ENCODE assay signal across 27 cellular contexts in the genomic region with DNA sequence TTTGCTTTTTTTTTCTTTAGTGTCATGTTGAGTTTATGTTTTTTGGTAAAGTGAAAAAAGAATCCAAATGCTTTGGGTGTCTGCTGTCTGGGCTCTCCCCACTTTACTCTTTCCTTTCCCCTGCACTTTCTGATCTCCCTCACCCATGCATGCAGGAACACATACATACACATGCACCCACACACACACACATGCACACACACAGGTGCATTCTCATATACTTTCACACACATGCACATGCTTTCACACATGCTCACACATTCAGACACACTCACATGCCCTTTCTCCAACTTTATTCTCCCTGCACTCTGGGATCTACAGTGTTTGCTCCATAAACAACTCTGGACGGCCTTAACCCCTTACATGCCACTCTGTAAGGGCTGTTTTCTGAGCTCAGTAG. TPM values are rescaled to one million over a fixed set of nuclear protein-coding genes. Genes with fewer than 3 reads are reported as not detected.
"Had no signal": no experiment of that assay in that cellular context is flagged by ENCODE, and none has a peak within 500 bp of the region (broad histone marks: within the 10 kb centered on the region; RNA-seq: fewer than 3 reads in every experiment).

No MANE protein-coding gene starts in this region.

- ATAC-seq: activated CD4-positive, CD25-positive, alpha-beta regulatory T cell treated with anti-CD3 and anti-CD28 coated beads, Interleukin-2, amount 50 U/mL, for 24 hours; activated CD8-positive, alpha-beta T cell treated with anti-CD3 and anti-CD28 coated beads for 36 hours; activated T-cell treated with anti-CD3 and anti-CD28 coated beads, Interleukin-2, amount 50 U/mL, for 4 hours; activated T-helper 17 cell treated with anti-CD3 and anti-CD28 coated beads, Interleukin-2, amount 50 U/mL, for 72 hours; esophagus mucosa; gastroesophageal sphincter; T-helper 17 cell had no signal

- DNase-seq: activated B cell treated with CpG ODN at 0.5 μM for 24 hours; activated CD4-positive, alpha-beta T cell treated with anti-CD3 and anti-CD28 coated beads for 48 hours; activated CD4-positive, alpha-beta T cell treated with anti-CD3 and anti-CD28 coated beads, Interleukin-2, amount 50 U/mL, for 1 hour; activated CD4-positive, alpha-beta T cell treated with anti-CD3 and anti-CD28 coated beads, Interleukin-2, amount 50 U/mL, for 48 hours; activated CD8-positive, alpha-beta memory T cell treated with anti-CD3 and anti-CD28 coated beads for 24 hours; activated CD8-positive, alpha-beta T cell treated with anti-CD3 and anti-CD28 coated beads for 36 hours; activated effector memory CD4-positive, alpha-beta T cell treated with Interleukin-2 at 50 U/mL for 16 hours; activated gamma-delta T cell treated with Interleukin-2 at 50 U/mL for 16 hours; activated naive CD4-positive, alpha-beta T cell treated with anti-CD3 and anti-CD28 coated beads, Interleukin-2, amount 50 U/mL, for 16 hours; activated naive CD4-positive, alpha-beta T cell treated with Interleukin-2 at 50 U/mL for 16 hours; activated T-cell treated with anti-CD3 and anti-CD28 coated beads, Interleukin-2, amount 50 U/mL, for 4 hours; amniotic stem cell; anterior cingulate cortex; brain microvascular endothelial cell; dorsolateral prefrontal cortex; effector memory CD4-positive, alpha-beta T cell; endodermal cell; T-helper 1 cell; T-helper 17 cell; T1000; WERI-Rb-1 had no signal

- H3K27me3 ChIP-seq: brain microvascular endothelial cell, dorsolateral prefrontal cortex had no signal

- H3K27ac ChIP-seq: brain microvascular endothelial cell, coronary artery, dorsolateral prefrontal cortex, gastroesophageal sphincter, WERI-Rb-1 had no signal

- H3K4me3 ChIP-seq: coronary artery, dorsolateral prefrontal cortex, gastroesophageal sphincter had no signal

- H3K36me3 ChIP-seq: brain microvascular endothelial cell, gastroesophageal sphincter, WERI-Rb-1 had no signal

- H3K9me3 ChIP-seq: gastroesophageal sphincter had no signal

RNA-seq across cellular contexts. Expression of gene CFAP161, which starts 46.4 kb away (rescaled TPM):
- total RNA-seq: activated CD8-positive, alpha-beta T cell treated with anti-CD3 and anti-CD28 coated beads for 36 hours; activated T-cell treated with anti-CD3 and anti-CD28 coated beads, Interleukin-2, amount 50 U/mL, for 4 hours; endodermal cell; epithelial cell of proximal tubule had no signal
